ENCODE assay signal across 10 cellular contexts in genomic region chr4:37648084-37648817, GRCh38. TPM values are rescaled to one million over a fixed set of nuclear protein-coding genes. Genes with fewer than 3 reads are reported as not detected.
A peak's percentile ranks its signal among the peaks of the same experiment; 100 is the strongest.
DNase-seq lines count a peak whose midpoint lies in the region; ATAC-seq, FAIRE-seq and TF ChIP-seq lines count a peak whose summit lies in the region.
"Had no signal": no experiment of that assay in that cellular context is flagged by ENCODE, and none has a peak within 500 bp of the region (broad histone marks: within the 10 kb centered on the region; RNA-seq: fewer than 3 reads in every experiment).

No MANE protein-coding gene starts in this region.

- H3K4me3 Mint-ChIP-seq in naive thymus-derived CD8-positive, alpha-beta T cell, result no peak overlapping the region

- H3K36me3 ChIP-seq in osteoblast (ENCODE audit: insufficient read depth, low read length), result peaks cover 6% of the 10 kb centered on the region

- H3K9me3 ChIP-seq in osteoblast (ENCODE audit: low read depth, low read length), result no peaks in the 10 kb centered on the region
- H3K9me3 ChIP-seq: ascending aorta had no signal

- no peaks in the 10 kb centered on the region for H3K79me2 ChIP-seq in osteoblast (ENCODE audit: insufficient read depth, low read length)

- no peak for ATAC-seq in HG03457 (IDR thresholded peaks at IDR 0.05; ENCODE audit: unreplicated experiment)
- no peak for ATAC-seq in naive thymus-derived CD8-positive, alpha-beta T cell
- ATAC-seq in GM19395 (IDR thresholded peaks at IDR 0.05; ENCODE audit: unreplicated experiment), result no peak
- no peak for ATAC-seq in GM19455 (IDR thresholded peaks at IDR 0.05; ENCODE audit: unreplicated experiment)

- H3K9me3 Mint-ChIP-seq in naive thymus-derived CD8-positive, alpha-beta T cell, result no peaks in the 10 kb centered on the region

- no peak for TF ChIP-seq CTCF in osteoblast (IDR thresholded peaks at IDR 0.05; ENCODE audit: extremely low read depth, low read depth, low read length)

- no peaks in the 10 kb centered on the region for H3K27me3 ChIP-seq in osteoblast (ENCODE audit: insufficient read depth, low read length)
- H3K27me3 ChIP-seq: ascending aorta had no signal

- H3K27ac Mint-ChIP-seq in naive thymus-derived CD8-positive, alpha-beta T cell, result no peak overlapping the region

- no peaks in the 10 kb centered on the region for H3K27me3 Mint-ChIP-seq in naive thymus-derived CD8-positive, alpha-beta T cell

- H3K4me1 ChIP-seq in osteoblast (ENCODE audit: insufficient read depth, low read length), result peaks cover 15% of the 10 kb centered on the region
- H3K4me1 ChIP-seq: ascending aorta had no signal

- H2AFZ ChIP-seq in osteoblast (ENCODE audit: low read length), result no peak overlapping the region

- H3K4me1 Mint-ChIP-seq in naive thymus-derived CD8-positive, alpha-beta T cell, result peaks cover 15 to 27% (median 18%) of the 10 kb centered on the region in 4 donors

- no peaks in the 10 kb centered on the region for H4K20me1 ChIP-seq in osteoblast (ENCODE audit: insufficient read depth, low read length)

- H3K4me2 ChIP-seq in osteoblast (ENCODE audit: insufficient read depth, low read length), result peak overlapping the region; percentile 65

- H3K36me3 Mint-ChIP-seq in naive thymus-derived CD8-positive, alpha-beta T cell, result peaks cover 0 to 62% (median 25%) of the 10 kb centered on the region in 3 donors

- peak; percentile 80 for FAIRE-seq in endometrium (lab: Jason Lieb, UNC)
- FAIRE-seq: H1 had no signal

- peak overlapping the region; percentile 63 for H3K27ac ChIP-seq in osteoblast (ENCODE audit: low read depth, low read length)
- H3K27ac ChIP-seq: ascending aorta had no signal

- peak; percentile 95 for DNase-seq in EL
- DNase-seq in NCI-H510A (lab: John Stamatoyannopoulos, UW), result peak; percentile 51
- peak; percentile 89 for DNase-seq in osteoblast (ENCODE audit: insufficient read length, low spot score, missing footprints)
- no peak for DNase-seq in naive thymus-derived CD8-positive, alpha-beta T cell

- POLR2A ChIA-PET in naive thymus-derived CD8-positive, alpha-beta T cell (lab: Charles Lee), result no interaction called here

- peak overlapping the region; percentile 7 for H3K4me3 ChIP-seq in osteoblast (ENCODE audit: insufficient read depth, low read length)
- H3K4me3 ChIP-seq: ascending aorta had no signal

RNA-seq across cellular contexts. Expression of gene RELL1, which starts 37.9 kb away (rescaled TPM):
- total RNA-seq in osteoblast, result 61.2 and 64.5 TPM in 2 replicates
- total RNA-seq in naive thymus-derived CD8-positive, alpha-beta T cell, result 10 to 100 TPM; 27.2 to 27.9 TPM
- polyA plus RNA-seq in naive thymus-derived CD8-positive, alpha-beta T cell, result 1 to 10 TPM; 5.7 to 6.6 (median 5.8) TPM

Comparison
In these comparisons a context has a peak if more than half of its experiments do, and no peak if none do; other contexts are left out.
1. DNase-seq: peak in EL (single experiment), NCI-H510A (single experiment) and osteoblast (single experiment); none in naive thymus-derived CD8-positive, alpha-beta T cell (0 of 10).